ENCODE assay signal across 1 cellular context in the genomic region with DNA sequence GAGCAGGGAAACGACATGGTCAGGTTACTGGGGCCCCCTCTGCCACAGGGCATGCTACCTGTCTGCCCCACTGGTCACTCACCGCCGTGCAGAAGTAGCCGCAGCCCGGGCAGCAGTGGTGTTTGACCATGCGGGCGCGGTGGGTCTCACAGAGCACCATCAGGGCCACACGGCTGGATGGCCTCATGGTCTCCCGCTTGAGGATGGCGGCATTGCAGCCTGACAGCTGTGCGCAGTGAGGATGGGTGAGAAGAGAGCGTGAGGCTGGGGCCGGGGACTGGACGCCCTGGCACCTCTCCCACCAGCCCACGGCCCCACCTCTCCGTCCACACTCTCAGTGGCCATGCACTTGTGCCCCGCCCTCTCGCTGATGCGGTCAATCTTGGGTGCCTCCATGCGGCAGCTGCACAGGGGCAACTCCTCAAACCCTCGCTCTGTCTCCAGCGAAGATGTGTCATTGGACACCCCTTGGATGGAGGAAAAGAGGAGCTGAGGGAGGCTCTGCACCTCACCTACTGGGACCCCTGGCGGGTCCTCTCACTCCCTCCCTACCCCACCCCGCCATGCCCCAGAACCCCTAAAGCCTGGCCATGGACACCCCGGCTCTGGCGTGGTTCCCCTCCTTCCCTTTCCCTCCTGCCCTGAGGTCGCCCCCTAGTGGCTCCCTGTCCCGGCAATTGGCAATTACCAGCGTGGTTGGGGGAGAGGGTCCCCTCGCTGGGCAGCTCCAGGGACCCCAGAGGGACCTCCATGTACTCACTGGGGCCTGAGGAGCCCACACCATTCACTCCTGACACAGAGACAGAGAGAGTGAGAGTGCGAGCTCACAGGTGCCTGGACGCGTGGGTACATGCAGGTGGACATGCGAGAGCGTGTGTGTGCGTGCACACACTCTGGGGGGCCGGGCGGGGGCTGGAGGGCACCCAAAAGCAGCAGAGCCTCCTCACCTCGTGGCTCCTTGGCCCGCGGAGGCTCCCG.
TF ChIP-seq lines count a peak whose summit lies in the region.

No MANE protein-coding gene starts in this region.

TF ChIP-seq in endothelial cell of umbilical vein, 7 proteins besides CTCF, POLR2A, EP300 and RAD21:
- TF ChIP-seq, protein P1, sequence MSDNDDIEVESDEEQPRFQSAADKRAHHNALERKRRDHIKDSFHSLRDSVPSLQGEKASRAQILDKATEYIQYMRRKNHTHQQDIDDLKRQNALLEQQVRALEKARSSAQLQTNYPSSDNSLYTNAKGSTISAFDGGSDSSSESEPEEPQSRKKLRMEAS (IDR thresholded peaks at IDR 0.05; ENCODE audit: insufficient read depth, insufficient read length): no peak
- no peak for TF ChIP-seq EZH2 (IDR thresholded peaks at IDR 0.05; ENCODE audit: borderline replicate concordance, low read depth, low read length, severe bottlenecking)
- TF ChIP-seq JUN (IDR thresholded peaks at IDR 0.05; ENCODE audit: borderline replicate concordance, insufficient read depth, insufficient read length, low read depth): no peak
- TF ChIP-seq POLR2AphosphoS5 (IDR thresholded peaks at IDR 0.05; ENCODE audit: insufficient read depth, low read depth, low read length): no peak
